13 cellular contexts compared by ENCODE assay signal in genomic region chr18:9961031-9961430, GRCh38. TPM values are rescaled to one million over a fixed set of nuclear protein-coding genes. Genes with fewer than 3 reads are reported as not detected.
A peak's percentile ranks its signal among the peaks of the same experiment; 100 is the strongest.
DNase-seq lines count a peak whose midpoint lies in the region; ATAC-seq and TF ChIP-seq lines count a peak whose summit lies in the region.
"Had no signal": no experiment of that assay in that cellular context is flagged by ENCODE, and none has a peak within 500 bp of the region (broad histone marks: within the 10 kb centered on the region; RNA-seq: fewer than 3 reads in every experiment).

No MANE protein-coding gene starts in this region.

- no peaks in the 10 kb centered on the region for H3K36me3 Mint-ChIP-seq in activated CD4-positive, alpha-beta T cell treated with anti-CD3 and anti-CD28 coated beads, Interleukin-2, amount 10 ng/mL, durations not matched to agents 24 days and 14 days (ENCODE audit: low read depth)
- peaks cover 15% of the 10 kb centered on the region for H3K36me3 Mint-ChIP-seq in activated T-helper 17 cell treated with anti-CD3 and anti-CD28 coated beads, Interleukin-2, amount 50 U/mL, for 72 hours (ENCODE audit: low read depth)
- H3K36me3 Mint-ChIP-seq in stimulated activated naive B cell treated with anti-CD40 and anti-IgM and Interleukin-4, amounts not matched to agents 10 μg/mL and 1 μg/mL and 100 μg/mL, for 72 hours = peaks cover 0 to 5% of the 10 kb centered on the region in 2 donors
- no peaks in the 10 kb centered on the region for H3K36me3 Mint-ChIP-seq in immature natural killer cell
- H3K36me3 Mint-ChIP-seq in neural progenitor cell = no peaks in the 10 kb centered on the region

- H3K4me1 Mint-ChIP-seq in activated CD4-positive, alpha-beta T cell treated with anti-CD3 and anti-CD28 coated beads, Interleukin-2, amount 10 ng/mL, durations not matched to agents 24 days and 14 days = peaks cover 1% of the 10 kb centered on the region
- H3K4me1 Mint-ChIP-seq in activated T-helper 17 cell treated with anti-CD3 and anti-CD28 coated beads, Interleukin-2, amount 50 U/mL, for 72 hours = peaks cover 4% of the 10 kb centered on the region
- peaks cover 12 to 20% of the 10 kb centered on the region in 2 donors for H3K4me1 Mint-ChIP-seq in stimulated activated naive B cell treated with anti-CD40 and anti-IgM and Interleukin-4, amounts not matched to agents 10 μg/mL and 1 μg/mL and 100 μg/mL, for 72 hours
- H3K4me1 Mint-ChIP-seq in immature natural killer cell = peaks cover 8 to 19% of the 10 kb centered on the region in 2 donors
- H3K4me1 Mint-ChIP-seq in neural progenitor cell = peaks cover 10% of the 10 kb centered on the region

- H3K4me1 ChIP-seq in neural progenitor cell = no peaks in the 10 kb centered on the region

- H3K27ac ChIP-seq in neural progenitor cell = no peak overlapping the region
- H3K27ac ChIP-seq: skin epidermis, VCaP had no signal

- H3K27me3 ChIP-seq in neural progenitor cell = no peaks in the 10 kb centered on the region

- ATAC-seq in activated T-helper 17 cell treated with anti-CD3 and anti-CD28 coated beads, Interleukin-2, amount 50 U/mL, for 72 hours (replicated peaks) = no peak
- ATAC-seq in stimulated activated naive B cell treated with anti-CD40 and anti-IgM and Interleukin-4, amounts not matched to agents 10 μg/mL and 1 μg/mL and 100 μg/mL, for 72 hours (replicated peaks) = peak; percentile 31 to 33

- peaks cover 7% of the 10 kb centered on the region for H3F3A ChIP-seq in neural progenitor cell (ENCODE audit: low read depth)

- no peaks in the 10 kb centered on the region for H3K9me3 Mint-ChIP-seq in activated CD4-positive, alpha-beta T cell treated with anti-CD3 and anti-CD28 coated beads, Interleukin-2, amount 10 ng/mL, durations not matched to agents 24 days and 14 days
- no peaks in the 10 kb centered on the region for H3K9me3 Mint-ChIP-seq in activated T-helper 17 cell treated with anti-CD3 and anti-CD28 coated beads, Interleukin-2, amount 50 U/mL, for 72 hours
- H3K9me3 Mint-ChIP-seq in stimulated activated naive B cell treated with anti-CD40 and anti-IgM and Interleukin-4, amounts not matched to agents 10 μg/mL and 1 μg/mL and 100 μg/mL, for 72 hours = no peaks in the 10 kb centered on the region
- H3K9me3 Mint-ChIP-seq in immature natural killer cell (no peaks in the 10 kb centered on the region), neural progenitor cell (no peaks in the 10 kb centered on the region)
- H3K9me3 Mint-ChIP-seq: central memory CD8-positive, alpha-beta T cell had no signal

- no peak overlapping the region for H3K4me2 ChIP-seq in neural progenitor cell

- H3K79me2 ChIP-seq in neural progenitor cell (ENCODE audit: low read depth) = no peaks in the 10 kb centered on the region

- TF ChIP-seq CTCF in neural progenitor cell (IDR thresholded peaks at IDR 0.05) = no peak

- no peak overlapping the region for H3K9ac ChIP-seq in neural progenitor cell

- no peaks in the 10 kb centered on the region for H3K36me3 ChIP-seq in neural progenitor cell

- no peak overlapping the region for H3K4me3 Mint-ChIP-seq in activated CD4-positive, alpha-beta T cell treated with anti-CD3 and anti-CD28 coated beads, Interleukin-2, amount 10 ng/mL, durations not matched to agents 24 days and 14 days
- no peak overlapping the region for H3K4me3 Mint-ChIP-seq in activated T-helper 17 cell treated with anti-CD3 and anti-CD28 coated beads, Interleukin-2, amount 50 U/mL, for 72 hours
- H3K4me3 Mint-ChIP-seq in stimulated activated naive B cell treated with anti-CD40 and anti-IgM and Interleukin-4, amounts not matched to agents 10 μg/mL and 1 μg/mL and 100 μg/mL, for 72 hours = no peak overlapping the region
- H3K4me3 Mint-ChIP-seq in immature natural killer cell = no peak overlapping the region
- no peak overlapping the region for H3K4me3 Mint-ChIP-seq in neural progenitor cell
- H3K4me3 Mint-ChIP-seq: central memory CD8-positive, alpha-beta T cell had no signal

- H2AFZ ChIP-seq in neural progenitor cell (replicated peaks) = no peak overlapping the region

- intact Hi-C loops in activated CD4-positive, alpha-beta T cell treated with anti-CD3 and anti-CD28 coated beads, Interleukin-2, amount 10 ng/mL, durations not matched to agents 24 days and 14 days (cut with micrococcal nuclease) = no loop called here

- peaks cover 8% of the 10 kb centered on the region for H3K27me3 Mint-ChIP-seq in activated CD4-positive, alpha-beta T cell treated with anti-CD3 and anti-CD28 coated beads, Interleukin-2, amount 10 ng/mL, durations not matched to agents 24 days and 14 days
- H3K27me3 Mint-ChIP-seq in activated T-helper 17 cell treated with anti-CD3 and anti-CD28 coated beads, Interleukin-2, amount 50 U/mL, for 72 hours = no peaks in the 10 kb centered on the region
- H3K27me3 Mint-ChIP-seq in stimulated activated naive B cell treated with anti-CD40 and anti-IgM and Interleukin-4, amounts not matched to agents 10 μg/mL and 1 μg/mL and 100 μg/mL, for 72 hours = no peaks in the 10 kb centered on the region
- H3K27me3 Mint-ChIP-seq in immature natural killer cell (ENCODE audit: low read depth in 3 of 3) (peaks cover 0 to 3% (median 2%) of the 10 kb centered on the region in 3 donors), neural progenitor cell (ENCODE audit: insufficient read depth, low read depth) (no peaks in the 10 kb centered on the region)
- H3K27me3 Mint-ChIP-seq: central memory CD8-positive, alpha-beta T cell had no signal

- DNase-seq in activated CD4-positive, alpha-beta T cell treated with anti-CD3 and anti-CD28 coated beads, Interleukin-2, amount 10 ng/mL, durations not matched to agents 24 days and 14 days = peak; percentile 57
- DNase-seq in activated CD4-positive, alpha-beta T cell treated with anti-CD3 and anti-CD28 coated beads for 48 hours = no peak
- peak; percentile 43 for DNase-seq in inferior parietal cortex (ENCODE audit: extremely low spot score)
- no peak for DNase-seq in stimulated activated naive B cell treated with anti-CD40 and anti-IgM and Interleukin-4, amounts not matched to agents 10 μg/mL and 1 μg/mL and 100 μg/mL, for 72 hours
- no peak for DNase-seq in SKM-1 treated with dmso at 0.1 percent for 144 hours (lab: John Stamatoyannopoulos, UW; ENCODE audit: unreplicated experiment)
- DNase-seq in immature natural killer cell = no peak
- DNase-seq in neural progenitor cell (ENCODE audit: low spot score) = no peak
- DNase-seq: activated T-cell treated with anti-CD3 and anti-CD28 coated beads, Interleukin-2, amount 50 U/mL, for 48 hours; NCI-H1436 had no signal

- H3K4me3 ChIP-seq in neural progenitor cell = no peak overlapping the region
- H3K4me3 ChIP-seq: skin epidermis had no signal

- no peaks in the 10 kb centered on the region for H3K9me3 ChIP-seq in neural progenitor cell (ENCODE audit: low read depth)

- no peaks in the 10 kb centered on the region for H4K20me1 ChIP-seq in neural progenitor cell (ENCODE audit: low read depth)

- no peak overlapping the region for H3K27ac Mint-ChIP-seq in activated CD4-positive, alpha-beta T cell treated with anti-CD3 and anti-CD28 coated beads, Interleukin-2, amount 10 ng/mL, durations not matched to agents 24 days and 14 days
- H3K27ac Mint-ChIP-seq in activated T-helper 17 cell treated with anti-CD3 and anti-CD28 coated beads, Interleukin-2, amount 50 U/mL, for 72 hours = peak overlapping the region; percentile 50
- H3K27ac Mint-ChIP-seq in stimulated activated naive B cell treated with anti-CD40 and anti-IgM and Interleukin-4, amounts not matched to agents 10 μg/mL and 1 μg/mL and 100 μg/mL, for 72 hours = no peak overlapping the region
- H3K27ac Mint-ChIP-seq in immature natural killer cell = no peak overlapping the region
- H3K27ac Mint-ChIP-seq in neural progenitor cell = no peak overlapping the region

RNA-seq across cellular contexts. Expression of gene VAPA, which starts 47.2 kb away (rescaled TPM):
- total RNA-seq in activated CD4-positive, alpha-beta T cell treated with anti-CD3 and anti-CD28 coated beads, Interleukin-2, amount 10 ng/mL, durations not matched to agents 24 days and 14 days = 182 and 196 TPM in 2 replicates
- 100 to 1,000 TPM; 135 to 185 TPM for total RNA-seq in activated T-helper 17 cell treated with anti-CD3 and anti-CD28 coated beads, Interleukin-2, amount 50 U/mL, for 72 hours
- polyA plus RNA-seq in immature natural killer cell = 100 to 1,000 TPM; 187 to 252 (median 235) TPM
- total RNA-seq in neural progenitor cell (ENCODE audit: low replicate concordance) = 165 and 285 TPM in 2 replicates

Comparison
In these comparisons a context has a peak if more than half of its experiments do, and no peak if none do; other contexts are left out.
1. DNase-seq: peak in activated CD4-positive, alpha-beta T cell treated with anti-CD3 and anti-CD28 coated beads, Interleukin-2, amount 10 ng/mL, durations not matched to agents 24 days and 14 days (single experiment) and inferior parietal cortex (single experiment); none in activated CD4-positive, alpha-beta T cell treated with anti-CD3 and anti-CD28 coated beads for 48 hours (single experiment), stimulated activated naive B cell treated with anti-CD40 and anti-IgM and Interleukin-4, amounts not matched to agents 10 μg/mL and 1 μg/mL and 100 μg/mL, for 72 hours (single experiment), SKM-1 treated with dmso at 0.1 percent for 144 hours (single experiment), immature natural killer cell (0 of 3) and neural progenitor cell (single experiment).